24 cellular contexts compared by ENCODE assay signal in genomic region chr15:38905634-38906033, GRCh38.
DNase-seq lines count a peak whose midpoint lies in the region; ATAC-seq, FAIRE-seq and TF ChIP-seq lines count a peak whose summit lies in the region.
"Had no signal": no experiment of that assay in that cellular context is flagged by ENCODE, and none has a peak within 500 bp of the region (broad histone marks: within the 10 kb centered on the region; RNA-seq: fewer than 3 reads in every experiment).

No MANE protein-coding gene starts in this region.

- H3K4me1 Mint-ChIP-seq in astrocyte (ENCODE audit: low read depth, unreplicated experiment) = peaks cover 2% of the 10 kb centered on the region
- no peaks in the 10 kb centered on the region for H3K4me1 Mint-ChIP-seq in stimulated activated effector memory CD8-positive, alpha-beta T cell treated with anti-CD3 and anti-CD28 coated beads, Interleukin-12 subunit alpha, Interleukin-12 subunit beta, amount 100 ng/mL, for 72 hours
- H3K4me1 Mint-ChIP-seq: CD8-positive, alpha-beta memory T cell had no signal

- 46% methylated on average over 1 of the region's 1 CpG for WGBS in A549 (ENCODE audit: missing lambda C conversion rate)

- ATAC-seq in A549 (no peak), PC-3 (no peak)
- ATAC-seq in stimulated activated effector memory CD8-positive, alpha-beta T cell treated with anti-CD3 and anti-CD28 coated beads, Interleukin-12 subunit alpha, Interleukin-12 subunit beta, amount 100 ng/mL, for 72 hours = no peak
- ATAC-seq: GM12878, HCT116 had no signal

- no peak overlapping the region for H3K27ac ChIP-seq in A549
- H3K27ac ChIP-seq in astrocyte (ENCODE audit: low read depth, low read length) = no peak overlapping the region
- H3K27ac ChIP-seq in PC-3 (ENCODE audit: low read length) = no peak overlapping the region
- H3K27ac ChIP-seq: BLaER1 treated with 17β-estradiol and CSF1 and Interleukin-3, amounts not matched to agents 10 nM and 100 nM; KMS-11 had no signal

- H3K36me3 Mint-ChIP-seq in astrocyte (ENCODE audit: low read depth, unreplicated experiment) = no peaks in the 10 kb centered on the region
- H3K36me3 Mint-ChIP-seq in stimulated activated effector memory CD8-positive, alpha-beta T cell treated with anti-CD3 and anti-CD28 coated beads, Interleukin-12 subunit alpha, Interleukin-12 subunit beta, amount 100 ng/mL, for 72 hours = no peaks in the 10 kb centered on the region
- H3K36me3 Mint-ChIP-seq: CD8-positive, alpha-beta memory T cell had no signal

- BruUV-seq in PC-3 (replicated peaks; lab: Mats Ljungman, UMichigan) = no TSS peak

- no peak for TF ChIP-seq POLR2A in A549 (IDR thresholded peaks at IDR 0.05; ENCODE audit: low read length)

- H3K4me1 ChIP-seq in A549 (no peaks in the 10 kb centered on the region), astrocyte (ENCODE audit: insufficient read depth, low read length) (no peaks in the 10 kb centered on the region), PC-3 (ENCODE audit: insufficient read depth, low read length) (no peaks in the 10 kb centered on the region)
- H3K4me1 ChIP-seq: BLaER1 treated with 17β-estradiol and CSF1 and Interleukin-3, amounts not matched to agents 10 nM and 100 nM had no signal

- H3K4me2 ChIP-seq in A549 = no peak overlapping the region
- H3K4me2 ChIP-seq in astrocyte (ENCODE audit: low read length) = no peak overlapping the region
- no peak overlapping the region for H3K4me2 ChIP-seq in PC-3 (ENCODE audit: low read length)
- H3K4me2 ChIP-seq: BLaER1 treated with 17β-estradiol and CSF1 and Interleukin-3, amounts not matched to agents 10 nM and 100 nM; KMS-11 had no signal

- H3K27ac Mint-ChIP-seq in astrocyte (ENCODE audit: unreplicated experiment) = no peak overlapping the region
- no peak overlapping the region for H3K27ac Mint-ChIP-seq in stimulated activated effector memory CD8-positive, alpha-beta T cell treated with anti-CD3 and anti-CD28 coated beads, Interleukin-12 subunit alpha, Interleukin-12 subunit beta, amount 100 ng/mL, for 72 hours
- H3K27ac Mint-ChIP-seq: CD8-positive, alpha-beta memory T cell had no signal

- H4K20me1 ChIP-seq in astrocyte (ENCODE audit: insufficient read depth, low read length) (no peaks in the 10 kb centered on the region), PC-3 (ENCODE audit: low read length) (no peaks in the 10 kb centered on the region)
- H4K20me1 ChIP-seq: BLaER1 treated with 17β-estradiol and CSF1 and Interleukin-3, amounts not matched to agents 10 nM and 100 nM had no signal

- H3K27me3 ChIP-seq in astrocyte (ENCODE audit: insufficient read depth, low read length) (no peaks in the 10 kb centered on the region), PC-3 (ENCODE audit: low read length) (no peaks in the 10 kb centered on the region)
- H3K27me3 ChIP-seq: BLaER1 treated with 17β-estradiol and CSF1 and Interleukin-3, amounts not matched to agents 10 nM and 100 nM; MG63 had no signal

- H3K9me3 ChIP-seq in A549 (peaks cover 2% of the 10 kb centered on the region; the same call in 2 of the 3 replicates), astrocyte (ENCODE audit: insufficient read depth, low read depth, low read length) (no peaks in the 10 kb centered on the region), PC-3 (ENCODE audit: low read length) (no peaks in the 10 kb centered on the region)

- CTCF ChIA-PET in A549 (lab: Yijun Ruan, JAX) = no interaction called here
- CTCF ChIA-PET in PC-3 (lab: Charles Lee) = no interaction called here

- no peaks in the 10 kb centered on the region for H3F3A ChIP-seq in PC-3 (ENCODE audit: low read length, unreplicated experiment)

- H3K36me3 ChIP-seq in astrocyte (ENCODE audit: insufficient read depth, low read length) (no peaks in the 10 kb centered on the region), PC-3 (ENCODE audit: low read depth, low read length) (no peaks in the 10 kb centered on the region)
- H3K36me3 ChIP-seq: BLaER1 treated with 17β-estradiol and CSF1 and Interleukin-3, amounts not matched to agents 10 nM and 100 nM; MG63 had no signal

- DNase-seq in A549 (ENCODE audit: low read depth in 1 of 2, low spot score in 1 of 2) (no peak), HT1080 (ENCODE audit: low read depth) (peak; percentile 21), astrocyte (ENCODE audit: low read depth) (peak; percentile 12), fibroblast of mammary gland (ENCODE audit: low read depth) (peak; percentile 32), hypothalamus (lab: John Stamatoyannopoulos, UW) (no peak), PC-3 (no peak)
- no peak for DNase-seq in stimulated activated effector memory CD8-positive, alpha-beta T cell treated with anti-CD3 and anti-CD28 coated beads, Interleukin-12 subunit alpha, Interleukin-12 subunit beta, amount 100 ng/mL, for 72 hours (ENCODE audit: low spot score in 2 of 2)
- no peak for DNase-seq in stimulated activated CD4-positive, alpha-beta T cell treated with anti-CD3 and anti-CD28 coated beads, Interleukin-1b, Interleukin-23, amount 100 ng/mL, for 48 hours
- DNase-seq: CD8-positive, alpha-beta memory T cell; DMS79; GDM1; MG63; NCI-H1092; NCI-H146; NCI-H2081; NCI-H526; SIG-M5 had no signal

- no peak for TF ChIP-seq RAD21 in A549 (conservative IDR thresholded peaks at IDR 0.05 in 1 of 2, IDR thresholded peaks at IDR 0.05 in 1 of 2)

- FAIRE-seq in A549 (lab: Jason Lieb, UNC) (no peak), astrocyte (lab: Jason Lieb, UNC) (no peak)
- FAIRE-seq: A204.1, D721Med, GM12878, GM18507 had no signal

- TF ChIP-seq CTCF in A549 (IDR thresholded peaks at IDR 0.05) = no peak
- TF ChIP-seq CTCF in astrocyte (IDR thresholded peaks at IDR 0.05; ENCODE audit: insufficient read depth, low read depth, low read length) = no peak
- no peak for TF ChIP-seq CTCF in fibroblast of mammary gland (conservative IDR thresholded peaks at IDR 0.05; ENCODE audit: control insufficient read depth, insufficient read depth, low read depth, low read length)
- no peak for TF ChIP-seq CTCF in PC-3 (conservative IDR thresholded peaks at IDR 0.05; ENCODE audit: low read depth, low read length)

- no peak for TF ChIP-seq EP300 in A549 (IDR thresholded peaks at IDR 0.05)

- no peaks in the 10 kb centered on the region for H3K9me3 Mint-ChIP-seq in astrocyte (ENCODE audit: unreplicated experiment)
- H3K9me3 Mint-ChIP-seq in stimulated activated effector memory CD8-positive, alpha-beta T cell treated with anti-CD3 and anti-CD28 coated beads, Interleukin-12 subunit alpha, Interleukin-12 subunit beta, amount 100 ng/mL, for 72 hours = peaks cover 2% of the 10 kb centered on the region

- no peak overlapping the region for H2AFZ ChIP-seq in astrocyte (ENCODE audit: low read depth, low read length)
- H2AFZ ChIP-seq in PC-3 (ENCODE audit: low read length) = no peak overlapping the region

- H3K4me3 ChIP-seq in A549 (no peak overlapping the region), astrocyte (ENCODE audit: insufficient read depth, low read depth, low read length) (no peak overlapping the region), fibroblast of mammary gland (ENCODE audit: control insufficient read depth, low read depth, low read length) (no peak overlapping the region), PC-3 (ENCODE audit: low read length) (no peak overlapping the region)
- H3K4me3 ChIP-seq: BLaER1 treated with 17β-estradiol and CSF1 and Interleukin-3, amounts not matched to agents 10 nM and 100 nM; GM12878; MG63 had no signal

- no peak overlapping the region for H3K4me3 Mint-ChIP-seq in astrocyte (ENCODE audit: unreplicated experiment)
- no peak overlapping the region for H3K4me3 Mint-ChIP-seq in stimulated activated effector memory CD8-positive, alpha-beta T cell treated with anti-CD3 and anti-CD28 coated beads, Interleukin-12 subunit alpha, Interleukin-12 subunit beta, amount 100 ng/mL, for 72 hours
- H3K4me3 Mint-ChIP-seq: CD8-positive, alpha-beta memory T cell had no signal

- POLR2A ChIA-PET in A549 (lab: Yijun Ruan, JAX) = no interaction called here
- POLR2A ChIA-PET in PC-3 (lab: Charles Lee; ENCODE audit: unreplicated experiment) = no interaction called here

- no peaks in the 10 kb centered on the region for H3K27me3 Mint-ChIP-seq in astrocyte (ENCODE audit: low read depth, unreplicated experiment)

- H3K9me2 ChIP-seq in PC-3 (replicated peaks; ENCODE audit: low read length) = no peaks in the 10 kb centered on the region

- H3K9ac ChIP-seq in astrocyte (ENCODE audit: low read length) (no peak overlapping the region), PC-3 (ENCODE audit: low read length) (no peak overlapping the region)
- H3K9ac ChIP-seq: BLaER1 treated with 17β-estradiol and CSF1 and Interleukin-3, amounts not matched to agents 10 nM and 100 nM; KMS-11 had no signal

- intact Hi-C loops in PC-3 (cut with micrococcal nuclease) = no loop called here

- H3K79me2 ChIP-seq in astrocyte (ENCODE audit: insufficient read depth, low read length) = no peaks in the 10 kb centered on the region
- no peaks in the 10 kb centered on the region for H3K79me2 ChIP-seq in PC-3 (ENCODE audit: low read length)

TF ChIP-seq in A549, 52 proteins besides CTCF, POLR2A, EP300 and RAD21:
- TF ChIP-seq MAFK (IDR thresholded peaks at IDR 0.05; ENCODE audit: partially characterized antibody) (peak; percentile 82), CHD4 (IDR thresholded peaks at IDR 0.05; ENCODE audit: borderline replicate concordance) (no peak), BHLHE40 (IDR thresholded peaks at IDR 0.05; ENCODE audit: low read depth, low read length) (no peak)

Comparison
In these comparisons a context has a peak if more than half of its experiments do, and no peak if none do; other contexts are left out.
1. DNase-seq: peak in HT1080 (single experiment), astrocyte (single experiment) and fibroblast of mammary gland (single experiment); none in A549 (0 of 2), stimulated activated effector memory CD8-positive, alpha-beta T cell treated with anti-CD3 and anti-CD28 coated beads, Interleukin-12 subunit alpha, Interleukin-12 subunit beta, amount 100 ng/mL, for 72 hours (0 of 2), hypothalamus (0 of 51), stimulated activated CD4-positive, alpha-beta T cell treated with anti-CD3 and anti-CD28 coated beads, Interleukin-1b, Interleukin-23, amount 100 ng/mL, for 48 hours (single experiment) and PC-3 (single experiment).